22 cellular contexts compared by ENCODE assay signal in the genomic region with DNA sequence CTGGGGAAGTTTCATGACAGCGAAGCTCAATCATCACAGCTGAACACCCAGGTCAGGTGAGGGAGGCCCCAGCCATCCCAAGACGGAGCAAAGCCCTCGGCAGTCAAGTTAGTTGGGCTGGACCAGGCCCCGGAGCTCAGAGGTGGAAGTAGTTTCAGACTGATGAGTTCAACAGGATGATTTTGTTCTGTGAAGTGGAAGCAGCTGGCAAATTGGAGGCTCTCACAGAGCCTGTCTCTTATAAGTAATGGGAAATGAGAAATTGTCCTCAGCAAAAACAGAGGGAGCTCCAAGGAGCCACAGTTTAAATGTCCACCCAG.
"Had no signal": no experiment of that assay in that cellular context is flagged by ENCODE, and none has a peak within 500 bp of the region (broad histone marks: within the 10 kb centered on the region; RNA-seq: fewer than 3 reads in every experiment).

No MANE protein-coding gene starts in this region.

- DNase-seq: dermis blood vessel endothelial cell; foreskin melanocyte; left colon; left ventricle myocardium superior; mesenchymal stem cell; naive thymus-derived CD4-positive, alpha-beta T cell; nephron progenitor cell; psoas muscle; retina; right lobe of liver; stimulated activated CD4-positive, alpha-beta T cell treated with anti-CD3 and anti-CD28 coated beads, Interleukin-2, amount 100 ng/mL, for 24 hours; stimulated activated CD4-positive, alpha-beta T cell treated with anti-CD3 and anti-CD28 coated beads, Interleukin-4, amount 100 ng/mL, for 4 hours; stimulated activated naive B cell treated with anti-CD40 and anti-IgM and Interleukin-4, amounts not matched to agents 10 μg/mL and 1 μg/mL and 100 μg/mL, for 72 hours; stimulated activated naive CD8-positive, alpha-beta T cell treated with anti-CD3 and anti-CD28 coated beads, Interleukin-15, amount 100 ng/mL, for 72 hours; substantia nigra; transverse colon had no signal

- H3K9me3 Mint-ChIP-seq: stimulated activated naive CD8-positive, alpha-beta T cell treated with anti-CD3 and anti-CD28 coated beads, Interleukin-15, amount 100 ng/mL, for 72 hours had no signal

- H3K4me1 Mint-ChIP-seq: stimulated activated naive CD8-positive, alpha-beta T cell treated with anti-CD3 and anti-CD28 coated beads, Interleukin-15, amount 100 ng/mL, for 72 hours had no signal

- H3K27ac Mint-ChIP-seq: naive thymus-derived CD4-positive, alpha-beta T cell; nephron progenitor cell; stimulated activated naive B cell treated with anti-CD40 and anti-IgM and Interleukin-4, amounts not matched to agents 10 μg/mL and 1 μg/mL and 100 μg/mL, for 72 hours had no signal

- H3K9me3 ChIP-seq: psoas muscle, right lobe of liver, thoracic aorta, transverse colon had no signal

- ATAC-seq: left colon; left ventricle myocardium superior; naive thymus-derived CD4-positive, alpha-beta T cell; psoas muscle; stimulated activated naive B cell treated with anti-CD40 and anti-IgM and Interleukin-4, amounts not matched to agents 10 μg/mL and 1 μg/mL and 100 μg/mL, for 72 hours; stimulated activated naive CD8-positive, alpha-beta T cell treated with anti-CD3 and anti-CD28 coated beads, Interleukin-15, amount 100 ng/mL, for 72 hours had no signal

- H3K36me3 Mint-ChIP-seq: naive thymus-derived CD4-positive, alpha-beta T cell had no signal

- H3K27ac ChIP-seq: hepatocyte, parathyroid adenoma, psoas muscle, right lobe of liver, thoracic aorta, transverse colon had no signal

- H3K36me3 ChIP-seq: right lobe of liver, thoracic aorta, transverse colon had no signal

- H3K27me3 ChIP-seq: hepatocyte, right lobe of liver, transverse colon had no signal

- H3K4me3 Mint-ChIP-seq: naive thymus-derived CD4-positive, alpha-beta T cell; nephron progenitor cell; stimulated activated naive B cell treated with anti-CD40 and anti-IgM and Interleukin-4, amounts not matched to agents 10 μg/mL and 1 μg/mL and 100 μg/mL, for 72 hours; stimulated activated naive CD8-positive, alpha-beta T cell treated with anti-CD3 and anti-CD28 coated beads, Interleukin-15, amount 100 ng/mL, for 72 hours had no signal

- H3K4me3 ChIP-seq: hepatocyte, lung, psoas muscle, right lobe of liver, thoracic aorta, transverse colon had no signal

- H3K4me1 ChIP-seq: parathyroid adenoma, psoas muscle had no signal

- FAIRE-seq: colon, urothelium cell line had no signal
